ENCODE assay signal across 1 cellular context in genomic region chrX:41333994-41334865, GRCh38.
TF ChIP-seq lines count a peak whose summit lies in the region.

DDX3X (plus strand) TSS chrX:41334162; CDS start chrX:41334253, 91 bp downstream.

TF ChIP-seq in HepG2, 621 proteins besides CTCF, POLR2A, EP300 and RAD21 (continued from another document):
- TF ChIP-seq NFAT5 (CRISPR knock-in tag; IDR thresholded peaks at IDR 0.05), result no peak
- no peak for TF ChIP-seq MBD4 (IDR thresholded peaks at IDR 0.05; ENCODE audit: borderline replicate concordance, low read length)
- TF ChIP-seq SATB2 (CRISPR knock-in tag; IDR thresholded peaks at IDR 0.05), result no peak
- TF ChIP-seq, protein P1, sequence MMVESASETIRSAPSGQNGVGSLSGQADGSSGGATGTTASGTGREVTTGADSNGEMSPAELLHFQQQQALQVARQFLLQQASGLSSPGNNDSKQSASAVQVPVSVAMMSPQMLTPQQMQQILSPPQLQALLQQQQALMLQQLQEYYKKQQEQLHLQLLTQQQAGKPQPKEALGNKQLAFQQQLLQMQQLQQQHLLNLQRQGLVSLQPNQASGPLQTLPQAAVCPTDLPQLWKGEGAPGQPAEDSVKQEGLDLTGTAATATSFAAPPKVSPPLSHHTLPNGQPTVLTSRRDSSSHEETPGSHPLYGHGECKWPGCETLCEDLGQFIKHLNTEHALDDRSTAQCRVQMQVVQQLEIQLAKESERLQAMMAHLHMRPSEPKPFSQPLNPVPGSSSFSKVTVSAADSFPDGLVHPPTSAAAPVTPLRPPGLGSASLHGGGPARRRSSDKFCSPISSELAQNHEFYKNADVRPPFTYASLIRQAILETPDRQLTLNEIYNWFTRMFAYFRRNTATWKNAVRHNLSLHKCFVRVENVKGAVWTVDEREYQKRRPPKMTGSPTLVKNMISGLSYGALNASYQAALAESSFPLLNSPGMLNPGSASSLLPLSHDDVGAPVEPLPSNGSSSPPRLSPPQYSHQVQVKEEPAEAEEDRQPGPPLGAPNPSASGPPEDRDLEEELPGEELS (CRISPR knock-in tag; IDR thresholded peaks at IDR 0.05), result no peak
- no peak; the same call in 1 of the 2 replicates for TF ChIP-seq ZNF350 (CRISPR knock-in tag; IDR thresholded peaks at IDR 0.05; ENCODE audit: borderline replicate concordance, low read depth)
- TF ChIP-seq CENPX (CRISPR knock-in tag; IDR thresholded peaks at IDR 0.05), result no peak
- no peak for TF ChIP-seq ZNF672 (CRISPR knock-in tag; IDR thresholded peaks at IDR 0.05)
- TF ChIP-seq, protein P2, sequence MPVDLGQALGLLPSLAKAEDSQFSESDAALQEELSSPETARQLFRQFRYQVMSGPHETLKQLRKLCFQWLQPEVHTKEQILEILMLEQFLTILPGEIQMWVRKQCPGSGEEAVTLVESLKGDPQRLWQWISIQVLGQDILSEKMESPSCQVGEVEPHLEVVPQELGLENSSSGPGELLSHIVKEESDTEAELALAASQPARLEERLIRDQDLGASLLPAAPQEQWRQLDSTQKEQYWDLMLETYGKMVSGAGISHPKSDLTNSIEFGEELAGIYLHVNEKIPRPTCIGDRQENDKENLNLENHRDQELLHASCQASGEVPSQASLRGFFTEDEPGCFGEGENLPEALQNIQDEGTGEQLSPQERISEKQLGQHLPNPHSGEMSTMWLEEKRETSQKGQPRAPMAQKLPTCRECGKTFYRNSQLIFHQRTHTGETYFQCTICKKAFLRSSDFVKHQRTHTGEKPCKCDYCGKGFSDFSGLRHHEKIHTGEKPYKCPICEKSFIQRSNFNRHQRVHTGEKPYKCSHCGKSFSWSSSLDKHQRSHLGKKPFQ (CRISPR knock-in tag; IDR thresholded peaks at IDR 0.05; ENCODE audit: insufficient replicate concordance), result peak; percentile 41
- no peak; the same call in 1 of the 2 replicates for TF ChIP-seq KDM2A (CRISPR knock-in tag; IDR thresholded peaks at IDR 0.05; ENCODE audit: borderline replicate concordance, low read depth)
- TF ChIP-seq SNAPC2 (CRISPR knock-in tag; IDR thresholded peaks at IDR 0.05), result no peak
